ENCODE assay signal across 22 cellular contexts in genomic region chr2:153875801-153876466, GRCh38. TPM values are rescaled to one million over a fixed set of nuclear protein-coding genes. Genes with fewer than 3 reads are reported as not detected.
"Had no signal": no experiment of that assay in that cellular context is flagged by ENCODE, and none has a peak within 500 bp of the region (broad histone marks: within the 10 kb centered on the region; RNA-seq: fewer than 3 reads in every experiment).

No MANE protein-coding gene starts in this region.

- H3K4me3 Mint-ChIP-seq: dendritic cell treated with granulocyte-macrophage colony-stimulating factor and Interleukin-4, amounts not matched to agents 40 ng/mL and 50 ng/mL, for 4 days; endodermal cell; mesothelial cell of epicardium; naive thymus-derived CD4-positive, alpha-beta T cell; nephron; stimulated activated naive CD8-positive, alpha-beta T cell treated with anti-CD3 and anti-CD28 coated beads, Interleukin-15, amount 100 ng/mL, for 72 hours had no signal

- H3K27ac Mint-ChIP-seq: dendritic cell treated with granulocyte-macrophage colony-stimulating factor and Interleukin-4, amounts not matched to agents 40 ng/mL and 50 ng/mL, for 4 days; endodermal cell; mesothelial cell of epicardium; naive thymus-derived CD4-positive, alpha-beta T cell; nephron; stimulated activated naive CD8-positive, alpha-beta T cell treated with anti-CD3 and anti-CD28 coated beads, Interleukin-15, amount 100 ng/mL, for 72 hours had no signal

- DNase-seq: effector CD8-positive, alpha-beta T cell; endodermal cell; foreskin keratinocyte; heart left ventricle; left cardiac atrium; left lung; mesenchymal stem cell; naive thymus-derived CD4-positive, alpha-beta T cell; nucleus accumbens; stimulated activated CD4-positive, alpha-beta T cell treated with anti-CD3 and anti-CD28 coated beads, Interleukin-12 subunit alpha, Interleukin-12 subunit beta, amount 100 ng/mL, for 4 hours; stimulated activated CD4-positive, alpha-beta T cell treated with anti-CD3 and anti-CD28 coated beads, Interleukin-1b, Interleukin-23, amount 100 ng/mL, for 48 hours; stimulated activated CD4-positive, alpha-beta T cell treated with anti-CD3 and anti-CD28 coated beads, Interleukin-4, amount 100 ng/mL, for 1 hour; stimulated activated CD8-positive, alpha-beta memory T cell treated with anti-CD3 and anti-CD28 coated beads, Interleukin-4, amount 100 ng/mL, for 48 hours; stimulated activated naive CD4-positive, alpha-beta T cell; stimulated activated naive CD8-positive, alpha-beta T cell treated with anti-CD3 and anti-CD28 coated beads, Interleukin-15, amount 100 ng/mL, for 72 hours; transverse colon; upper lobe of right lung; uterus had no signal

- H3K9me3 Mint-ChIP-seq: dendritic cell treated with granulocyte-macrophage colony-stimulating factor and Interleukin-4, amounts not matched to agents 40 ng/mL and 50 ng/mL, for 4 days; endodermal cell; mesothelial cell of epicardium; nephron had no signal

- H3K36me3 Mint-ChIP-seq: mesothelial cell of epicardium had no signal

RNA-seq across cellular contexts. Expression of gene GALNT13, which starts 4.2 kb away (rescaled TPM):
- total RNA-seq: foreskin keratinocyte had no signal
- polyA plus RNA-seq: fibroblast of lung; foreskin keratinocyte; naive thymus-derived CD4-positive, alpha-beta T cell had no signal
